Comparison of ENCODE assay signal across 28 cellular contexts in genomic region chr22:24942301-24942700, GRCh38. TPM values are rescaled to one million over a fixed set of nuclear protein-coding genes. Genes with fewer than 3 reads are reported as not detected.
"Had no signal": no experiment of that assay in that cellular context is flagged by ENCODE, and none has a peak within 500 bp of the region (broad histone marks: within the 10 kb centered on the region; RNA-seq: fewer than 3 reads in every experiment).

No MANE protein-coding gene starts in this region.

- H3K4me1 ChIP-seq: SJSA1 had no signal

- H3K27me3 ChIP-seq: brain microvascular endothelial cell, cardiac muscle cell, SJSA1 had no signal

- H3K27ac ChIP-seq: brain microvascular endothelial cell, cardiac muscle cell, PC-9, SJSA1 had no signal

- ATAC-seq: activated CD4-positive, alpha-beta T cell treated with anti-CD3 and anti-CD28 coated beads for 36 hours; activated CD4-positive, CD25-positive, alpha-beta regulatory T cell treated with anti-CD3 and anti-CD28 coated beads, Interleukin-2, amount 50 U/mL, for 24 hours; activated CD8-positive, alpha-beta T cell treated with anti-CD3 and anti-CD28 coated beads, Interleukin-2, amount 10 ng/mL, durations not matched to agents 7 days and 5 days; activated naive CD8-positive, alpha-beta T cell treated with anti-CD3 and anti-CD28 coated beads, Interleukin-2, amount 50 U/mL, for 24 hours; K562 had no signal

- DNase-seq: activated CD4-positive, alpha-beta T cell treated with anti-CD3 and anti-CD28 coated beads for 36 hours; activated CD4-positive, alpha-beta T cell treated with anti-CD3 and anti-CD28 coated beads, Interleukin-2, amount 10 ng/mL, durations not matched to agents 7 days and 5 days; activated CD4-positive, alpha-beta T cell treated with anti-CD3 and anti-CD28 coated beads, Interleukin-2, amount 50 U/mL, for 48 hours; activated CD8-positive, alpha-beta T cell treated with anti-CD3 and anti-CD28 coated beads, Interleukin-2, amount 10 ng/mL, durations not matched to agents 7 days and 5 days; activated gamma-delta T cell treated with Interleukin-2 at 50 U/mL for 16 hours; activated naive CD4-positive, alpha-beta T cell treated with anti-CD3 and anti-CD28 coated beads, Interleukin-2, amount 10 ng/mL, durations not matched to agents 7 days and 5 days; activated naive CD8-positive, alpha-beta T cell treated with anti-CD3 and anti-CD28 coated beads, Interleukin-2, amount 50 U/mL, for 24 hours; activated T-cell treated with anti-CD3 and anti-CD28 coated beads, Interleukin-2, amount 50 U/mL, for 24 hours; anterior cingulate cortex; brain microvascular endothelial cell; NCI-H1048; NCI-H1436 treated with DMSO at 0.1 percent for 48 hours; NCI-H1694 treated with DMSO at 0.1 percent for 48 hours; NCI-H2171 treated with DMSO at 0.1 percent for 48 hours; NCI-H2227 treated with DMSO at 0.1 percent for 48 hours; NCI-H524 treated with DMSO at 0.1 percent for 48 hours; PC-9; SHP77 treated with DMSO at 0.1 percent for 48 hours; SK-N-SH had no signal

- H2AFZ ChIP-seq: PC-9 had no signal

- H3K4me2 ChIP-seq: PC-9, SK-N-SH had no signal

- H3K9me2 ChIP-seq: SK-N-SH had no signal

- H3K9ac ChIP-seq: SK-N-SH had no signal

- H3K4me3 ChIP-seq: cardiac muscle cell, K562, PC-9, SJSA1 had no signal

- H3K9me3 ChIP-seq: SJSA1, SK-N-SH had no signal

- H3K36me3 ChIP-seq: brain microvascular endothelial cell, cardiac muscle cell, SJSA1 had no signal

RNA-seq across cellular contexts. Expression of gene LHFPL7, which starts 4.2 kb away (rescaled TPM):
- total RNA-seq: activated CD4-positive, alpha-beta T cell treated with anti-CD3 and anti-CD28 coated beads for 36 hours; activated CD4-positive, alpha-beta T cell treated with anti-CD3 and anti-CD28 coated beads, Interleukin-2, amount 10 ng/mL, durations not matched to agents 7 days and 5 days; activated CD8-positive, alpha-beta T cell treated with anti-CD3 and anti-CD28 coated beads, Interleukin-2, amount 10 ng/mL, durations not matched to agents 7 days and 5 days; activated T-helper 2 cell treated with anti-CD3 and anti-CD28 coated beads, Interferon-gamma antibody, Interleukin-2, Interleukin-4, amounts not matched to agents 10 μg/mL and 5 μg/mL and 100 μg/mL, durations not matched to agents 14 hours and 24 hours and 36 hours; cardiac muscle cell; chondrocyte; K562; M059J; NCI-H460; OCI-LY7; PC-9 had no signal
- polyA plus RNA-seq: cardiac muscle cell, K562, SK-N-SH had no signal

RNA-seq across cellular contexts. Expression of gene KIAA1671, which starts 10.2 kb away (rescaled TPM):
- total RNA-seq: OCI-LY7 had no signal
